In the genomic region with DNA sequence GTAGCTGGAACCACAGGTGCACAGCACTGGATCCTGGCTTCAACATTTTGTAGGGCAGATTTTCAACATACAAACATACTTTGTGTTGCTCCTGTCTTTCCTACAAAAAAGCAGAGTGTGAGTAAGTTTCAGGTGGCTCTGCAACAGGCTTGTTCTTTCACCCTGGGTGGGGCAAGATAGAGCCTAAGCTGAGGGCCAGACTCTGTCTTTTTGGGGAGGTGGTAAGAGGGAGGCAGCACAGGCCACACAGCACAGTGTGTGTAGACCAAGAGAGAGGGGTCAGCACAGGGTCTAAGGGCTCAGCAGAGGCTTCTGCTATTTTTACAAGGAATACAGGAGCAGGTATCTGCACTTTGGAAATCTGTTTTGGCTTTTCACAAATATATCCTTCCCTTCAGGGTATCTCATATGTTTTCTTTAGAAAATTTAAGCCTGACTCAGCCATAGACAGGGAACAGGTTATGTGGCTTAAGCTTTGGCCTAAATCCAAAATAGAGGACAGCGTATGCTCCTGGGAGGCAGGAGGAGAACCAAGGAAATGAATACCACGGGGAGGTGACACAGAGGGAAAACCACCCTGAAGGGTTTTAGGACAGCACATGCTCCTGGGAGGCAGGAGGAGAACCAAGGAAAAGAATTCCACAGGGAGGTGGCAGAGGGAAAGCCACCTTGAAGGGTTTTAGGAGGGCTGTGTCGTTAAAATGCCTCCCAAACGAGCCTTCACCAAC, we compare ENCODE assay signal across 20 cellular contexts. TPM values are rescaled to one million over a fixed set of nuclear protein-coding genes. Genes with fewer than 3 reads are reported as not detected.
DNase-seq lines count a peak whose midpoint lies in the region; ATAC-seq and TF ChIP-seq lines count a peak whose summit lies in the region.
"Had no signal": no experiment of that assay in that cellular context is flagged by ENCODE, and none has a peak within 500 bp of the region (broad histone marks: within the 10 kb centered on the region; RNA-seq: fewer than 3 reads in every experiment).

No MANE protein-coding gene starts in this region.

- WGBS in thyroid gland, 2 donors: 77 to 79% methylated on average over 4 of the region's 4 CpGs

- H3K4me1 ChIP-seq in foreskin keratinocyte: peaks cover 13% of the 10 kb centered on the region
- peaks cover 6 to 10% of the 10 kb centered on the region in 2 donors for H3K4me1 ChIP-seq in thyroid gland

- H3K4me1 Mint-ChIP-seq in T-helper 17 cell: peaks cover 11% of the 10 kb centered on the region
- H3K4me1 Mint-ChIP-seq: IgD-negative memory B cell had no signal

- no peak for DNase-seq in activated naive CD4-positive, alpha-beta T cell treated with anti-CD3 and anti-CD28 coated beads, Interleukin-2, amount 50 U/mL, for 72 hours (ENCODE audit: low spot score in 2 of 2)
- no peak for DNase-seq in activated naive CD4-positive, alpha-beta T cell treated with anti-CD3 and anti-CD28 coated beads, Interleukin-2, amount 50 U/mL, for 16 hours
- DNase-seq in T-helper 17 cell (no peak), foreskin keratinocyte (peak; percentile 68 to 86), thyroid gland (no peak)
- no peak for DNase-seq in activated effector memory CD4-positive, alpha-beta T cell treated with Interleukin-2 at 50 U/mL for 16 hours
- no peak for DNase-seq in stimulated activated naive CD4-positive, alpha-beta T cell treated with Interleukin-2 at 50 U/mL for 16 hours (lab: John Stamatoyannopoulos, UW)
- DNase-seq: activated CD4-positive, alpha-beta T cell treated with anti-CD3 and anti-CD28 coated beads for 48 hours; activated T-cell treated with anti-CD3 and anti-CD28 coated beads, Interleukin-2, amount 50 U/mL, for 24 hours; CD8-positive, alpha-beta memory T cell; left lung; naive B cell; NCI-H1417 treated with DMSO at 0.1 percent for 48 hours; NCI-H226; retina; stimulated activated CD4-positive, alpha-beta T cell treated with anti-CD3 and anti-CD28 coated beads, Interleukin-2, amount 100 ng/mL, for 48 hours; upper lobe of left lung had no signal

- no peak for TF ChIP-seq POLR2A in thyroid gland (IDR thresholded peaks at IDR 0.05)

- no peaks in the 10 kb centered on the region for H3K9me3 ChIP-seq in T-helper 17 cell (ENCODE audit: control insufficient read depth, low read length, poor library complexity, severe bottlenecking)
- no peaks in the 10 kb centered on the region for H3K9me3 ChIP-seq in thyroid gland
- H3K9me3 ChIP-seq: left lung, upper lobe of left lung had no signal

- no peak for ATAC-seq in activated naive CD4-positive, alpha-beta T cell treated with anti-CD3 and anti-CD28 coated beads, Interleukin-2, amount 50 U/mL, for 72 hours
- no peak for ATAC-seq in T-helper 17 cell
- peak; percentile 96 for ATAC-seq in foreskin keratinocyte
- ATAC-seq in GM19351 (IDR thresholded peaks at IDR 0.05; ENCODE audit: unreplicated experiment): no peak
- ATAC-seq: left lung had no signal

- TF ChIP-seq CTCF in foreskin keratinocyte (conservative IDR thresholded peaks at IDR 0.05) (peak; percentile 7), thyroid gland (IDR thresholded peaks at IDR 0.05) (no peak)

- no peaks in the 10 kb centered on the region for H3K27me3 Mint-ChIP-seq in T-helper 17 cell
- H3K27me3 Mint-ChIP-seq: activated T-cell treated with anti-CD3 and anti-CD28 coated beads, Interleukin-2, amount 50 U/mL, for 24 hours; CD8-positive, alpha-beta memory T cell; IgD-negative memory B cell; naive B cell had no signal

- no peak overlapping the region for H3K27ac ChIP-seq in foreskin keratinocyte
- H3K27ac ChIP-seq in thyroid gland: peak overlapping the region in 2 of 3 donors; percentile 17 to 35
- H3K27ac ChIP-seq: hepatocyte, left lung, upper lobe of left lung had no signal

- no peak overlapping the region for H3K4me3 ChIP-seq in thyroid gland (replicated peaks in 1 of 3)
- H3K4me3 ChIP-seq: hepatocyte, left lung, upper lobe of left lung had no signal

- H3K36me3 Mint-ChIP-seq in activated naive CD4-positive, alpha-beta T cell treated with anti-CD3 and anti-CD28 coated beads, Interleukin-2, amount 50 U/mL, for 72 hours: peaks cover 0 to 8% of the 10 kb centered on the region in 2 donors
- peaks cover 8% of the 10 kb centered on the region for H3K36me3 Mint-ChIP-seq in T-helper 17 cell (ENCODE audit: low read depth)

- H3K36me3 ChIP-seq in thyroid gland: peaks cover 25 to 26% of the 10 kb centered on the region in 2 donors

- intact Hi-C loops in thyroid gland (cut with DNase I): no loop called here

- no peak overlapping the region for H3K4me3 Mint-ChIP-seq in T-helper 17 cell
- H3K4me3 Mint-ChIP-seq: activated T-cell treated with anti-CD3 and anti-CD28 coated beads, Interleukin-2, amount 50 U/mL, for 24 hours; IgD-negative memory B cell; naive B cell had no signal

- peak overlapping the region; percentile 30 to 36 for H3K27ac Mint-ChIP-seq in activated naive CD4-positive, alpha-beta T cell treated with anti-CD3 and anti-CD28 coated beads, Interleukin-2, amount 50 U/mL, for 72 hours
- H3K27ac Mint-ChIP-seq in T-helper 17 cell: peak overlapping the region; percentile 68
- H3K27ac Mint-ChIP-seq: activated T-cell treated with anti-CD3 and anti-CD28 coated beads, Interleukin-2, amount 50 U/mL, for 24 hours; IgD-negative memory B cell had no signal

- H3K27me3 ChIP-seq in foreskin keratinocyte (no peaks in the 10 kb centered on the region), thyroid gland (no peaks in the 10 kb centered on the region)
- H3K27me3 ChIP-seq: hepatocyte, left lung, upper lobe of left lung had no signal

- no peaks in the 10 kb centered on the region for H3K9me3 Mint-ChIP-seq in activated naive CD4-positive, alpha-beta T cell treated with anti-CD3 and anti-CD28 coated beads, Interleukin-2, amount 50 U/mL, for 72 hours
- H3K9me3 Mint-ChIP-seq: activated T-cell treated with anti-CD3 and anti-CD28 coated beads, Interleukin-2, amount 50 U/mL, for 24 hours; CD8-positive, alpha-beta memory T cell; IgD-negative memory B cell; naive B cell had no signal

RNA-seq across cellular contexts. Expression of a gene that starts 21.6 kb away (rescaled TPM):
- 10 to 100 TPM; 31.0 to 38.6 TPM for total RNA-seq in activated naive CD4-positive, alpha-beta T cell treated with anti-CD3 and anti-CD28 coated beads, Interleukin-2, amount 50 U/mL, for 72 hours
- total RNA-seq in T-helper 17 cell: 10 to 100 TPM; 32.5 to 40.1 TPM
- total RNA-seq in foreskin keratinocyte: 41.7 and 42.9 TPM in 2 replicates
- 45.3 and 46.4 TPM in 2 replicates for polyA plus RNA-seq in foreskin keratinocyte
- total RNA-seq in thyroid gland: 10 to 100 TPM; 23.4 to 53.6 (median 41.7) TPM

RNA-seq across cellular contexts. Expression of a gene that starts 21.7 kb away (rescaled TPM):
- 100 to 1,000 TPM; 397 to 558 TPM for total RNA-seq in activated naive CD4-positive, alpha-beta T cell treated with anti-CD3 and anti-CD28 coated beads, Interleukin-2, amount 50 U/mL, for 72 hours
- total RNA-seq in T-helper 17 cell: 100 to 1,000 TPM; 526 to 533 TPM
- 545 and 564 TPM in 2 replicates for total RNA-seq in foreskin keratinocyte
- polyA plus RNA-seq in foreskin keratinocyte: 864 and 916 TPM in 2 replicates
- 100 to 1,000 TPM; 516 to 726 (median 632) TPM for total RNA-seq in thyroid gland

RNA-seq across cellular contexts. Expression of a gene that starts 26.9 kb away (rescaled TPM):
- total RNA-seq in activated naive CD4-positive, alpha-beta T cell treated with anti-CD3 and anti-CD28 coated beads, Interleukin-2, amount 50 U/mL, for 72 hours: 1 to 10 TPM in 1 of 2 donors, under 1 TPM in 1; 0.46 to 1.4 TPM
- total RNA-seq in T-helper 17 cell (1 to 10 TPM; 4.6 to 7.2 TPM), foreskin keratinocyte (91.8 and 94.7 TPM in 2 replicates), thyroid gland (1 to 10 TPM in 3 of 4 donors, not detected in 1; 5.1 to 8.4 (median 6.3) TPM)
- 145 and 164 TPM in 2 replicates for polyA plus RNA-seq in foreskin keratinocyte

Comparison
In these comparisons a context has a peak if more than half of its experiments do, and no peak if none do; other contexts are left out.
1. DNase-seq: peak in foreskin keratinocyte (2 of 2); none in activated naive CD4-positive, alpha-beta T cell treated with anti-CD3 and anti-CD28 coated beads, Interleukin-2, amount 50 U/mL, for 72 hours (0 of 2), activated naive CD4-positive, alpha-beta T cell treated with anti-CD3 and anti-CD28 coated beads, Interleukin-2, amount 50 U/mL, for 16 hours (single experiment), T-helper 17 cell (0 of 3), thyroid gland (0 of 2), activated effector memory CD4-positive, alpha-beta T cell treated with Interleukin-2 at 50 U/mL for 16 hours (single experiment) and stimulated activated naive CD4-positive, alpha-beta T cell treated with Interleukin-2 at 50 U/mL for 16 hours (single experiment).